Comparison of ENCODE assay signal across 13 cellular contexts in genomic region chr22:29300807-29301601, GRCh38. TPM values are rescaled to one million over a fixed set of nuclear protein-coding genes. Genes with fewer than 3 reads are reported as not detected.
A peak's percentile ranks its signal among the peaks of the same experiment; 100 is the strongest.
DNase-seq lines count a peak whose midpoint lies in the region; ATAC-seq, FAIRE-seq and TF ChIP-seq lines count a peak whose summit lies in the region.
"Had no signal": no experiment of that assay in that cellular context is flagged by ENCODE, and none has a peak within 500 bp of the region (broad histone marks: within the 10 kb centered on the region; RNA-seq: fewer than 3 reads in every experiment).

No MANE protein-coding gene starts in this region.

- CTCF ChIA-PET in endothelial cell of umbilical vein (lab: Charles Lee), result interaction anchor here (0.6 to 2.0 kb wide), 3 partner anchors 12 to 196 kb away, joined by 3 to 7 read pairs (median 4); no protein-coding TSS in a partner anchor

- POLR2A ChIA-PET in endothelial cell of umbilical vein (lab: Charles Lee), result no interaction called here

- no peak for TF ChIP-seq CTCF in endothelial cell of umbilical vein (IDR thresholded peaks at IDR 0.05; ENCODE audit: extremely low read depth in 1 of 2, insufficient read depth in 1 of 2, low read depth in 1 of 2, low read length in 2 of 2)

- H4K20me1 ChIP-seq in endothelial cell of umbilical vein (replicated peaks; ENCODE audit: control insufficient read depth, extremely low read depth, insufficient read depth, low read length), result no peaks in the 10 kb centered on the region

- peak; percentile 2; the same call in 2 of the 3 replicates for ATAC-seq in SK-N-SH treated with all-trans-retinoic acid at 6 μM for 48 hours
- no peak for ATAC-seq in HG02840 (IDR thresholded peaks at IDR 0.05; ENCODE audit: low FRiP score, unreplicated experiment)
- no peak for ATAC-seq in GM21447 (IDR thresholded peaks at IDR 0.05; ENCODE audit: unreplicated experiment)
- ATAC-seq: left ventricle myocardium superior had no signal

- dilution Hi-C loops in endothelial cell of umbilical vein (cut with MboI; ENCODE audit: extremely low pct_ligation_motif_present, low sequenced_read_pairs), result no loop called here

- BruUV-seq in endothelial cell of umbilical vein (replicated peaks; lab: Mats Ljungman, UMichigan), result no TSS peak

- no peak overlapping the region for H3K27ac ChIP-seq in endothelial cell of umbilical vein (ENCODE audit: insufficient read depth, low read depth, low read length)

- H3K9me1 ChIP-seq in endothelial cell of umbilical vein (replicated peaks; ENCODE audit: control insufficient read depth, extremely low read depth, insufficient read depth, low read length), result no peaks in the 10 kb centered on the region

- intact Hi-C loops in endothelial cell of umbilical vein (cut with micrococcal nuclease), result no loop called here

- no peak overlapping the region for H3K4me3 ChIP-seq in endothelial cell of umbilical vein (replicated peaks in 1 of 3; ENCODE audit: insufficient read depth in 1 of 3, low read depth in 1 of 3, low read length in 3 of 3)
- H3K4me3 ChIP-seq: tibial nerve had no signal

- H3K36me3 ChIP-seq in endothelial cell of umbilical vein (ENCODE audit: control insufficient read depth in 2 of 2, extremely low read depth in 1 of 2, insufficient read depth in 2 of 2, low read length in 2 of 2), result peaks cover 24 to 39% of the 10 kb centered on the region in 2 experiments

- no peak overlapping the region for H3K4me2 ChIP-seq in endothelial cell of umbilical vein (ENCODE audit: insufficient read depth, low read length)

- no peak for FAIRE-seq in endothelial cell of umbilical vein (lab: Jason Lieb, UNC)
- FAIRE-seq in urothelium cell line (lab: Jason Lieb, UNC), result peak; percentile 37

- no peak overlapping the region for H3K9ac ChIP-seq in endothelial cell of umbilical vein (replicated peaks; ENCODE audit: extremely low read depth, insufficient read depth, low read length)

- no peaks in the 10 kb centered on the region for H3K9me3 ChIP-seq in endothelial cell of umbilical vein (replicated peaks; ENCODE audit: control insufficient read depth, insufficient read depth, low read length)
- H3K9me3 ChIP-seq: tibial nerve had no signal

- no peak overlapping the region for H2AFZ ChIP-seq in endothelial cell of umbilical vein (ENCODE audit: low read depth, low read length)

- H3K79me2 ChIP-seq in endothelial cell of umbilical vein (ENCODE audit: control insufficient read depth, insufficient read depth, low read length), result no peaks in the 10 kb centered on the region

- no peaks in the 10 kb centered on the region for H3K4me1 ChIP-seq in endothelial cell of umbilical vein (ENCODE audit: control insufficient read depth, extremely low read depth, insufficient read depth, low read length)

- TF ChIP-seq POLR2A in endothelial cell of umbilical vein (IDR thresholded peaks at IDR 0.05; ENCODE audit: low read depth, low read length), result no peak

- H3K27me3 ChIP-seq in endothelial cell of umbilical vein (ENCODE audit: control insufficient read depth in 2 of 2, insufficient read depth in 2 of 2, low read length in 2 of 2), result no peaks in the 10 kb centered on the region
- H3K27me3 ChIP-seq: tibial nerve had no signal

- DNase-seq in stimulated activated CD4-positive, alpha-beta T cell treated with anti-CD3 and anti-CD28 coated beads, Interleukin-12 subunit alpha, Interleukin-12 subunit beta, amount 100 ng/mL, for 4 hours, result peak; percentile 18
- no peak for DNase-seq in stimulated activated CD4-positive, alpha-beta T cell treated with anti-CD3 and anti-CD28 coated beads, Interleukin-4, amount 100 ng/mL, for 4 hours
- DNase-seq in endothelial cell of umbilical vein (ENCODE audit: low read depth, low spot score), result no peak
- DNase-seq in urothelium cell line (ENCODE audit: low spot score), result no peak
- DNase-seq in putamen (ENCODE audit: low spot score), result no peak
- DNase-seq: activated gamma-delta T cell, left ventricle myocardium superior, NCI-H1092, T1000 had no signal

TF ChIP-seq in SK-N-SH treated with all-trans-retinoic acid at 6 μM for 48 hours, 23 proteins besides CTCF, POLR2A, EP300 and RAD21 (continues in another document):
- no peak for TF ChIP-seq POU6F1 (CRISPR knock-in tag; IDR thresholded peaks at IDR 0.05; ENCODE audit: borderline replicate concordance, low read depth)
- no peak for TF ChIP-seq OSR1 (CRISPR knock-in tag; IDR thresholded peaks at IDR 0.05)

TF ChIP-seq in endothelial cell of umbilical vein, 7 proteins besides CTCF, POLR2A, EP300 and RAD21:
- TF ChIP-seq FOS (IDR thresholded peaks at IDR 0.05; ENCODE audit: borderline replicate concordance, insufficient read depth, low read length) (no peak), POLR2AphosphoS5 (IDR thresholded peaks at IDR 0.05; ENCODE audit: insufficient read depth, low read depth, low read length) (peak; percentile 32)

RNA-seq across cellular contexts. Expression of gene GAS2L1, which starts 5.4 kb away (rescaled TPM):
- total RNA-seq in endothelial cell of umbilical vein, result 42.1 and 44.0 TPM in 2 replicates
- polyA plus RNA-seq in endothelial cell of umbilical vein, result 30.5 and 39.3 TPM in 2 replicates
- 19.9 and 27.5 TPM in 2 replicates for polyA plus RNA-seq in endothelial cell of umbilical vein (2011; cell fraction: cytosol; rRNA removed)
- polyA plus RNA-seq in endothelial cell of umbilical vein (2011; cell fraction: nucleus; rRNA removed), result 24.5 and 30.4 TPM in 2 replicates
- 24.5 and 34.1 TPM in 2 replicates for polyA plus RNA-seq in endothelial cell of umbilical vein (2012)
- polyA minus RNA-seq in endothelial cell of umbilical vein, result 11.0 and 18.4 TPM in 2 replicates
- 11.4 TPM for polyA minus RNA-seq in endothelial cell of umbilical vein (2011; cell fraction: cytosol; rRNA and poly(A)+ RNA removed)
- 13.3 and 16.6 TPM in 2 replicates for polyA minus RNA-seq in endothelial cell of umbilical vein (2011; cell fraction: nucleus; rRNA and poly(A)+ RNA removed)

RNA-seq across cellular contexts. Expression of gene RASL10A, which starts 14.5 kb away (rescaled TPM):
- 1.3 and 1.9 TPM in 2 replicates for total RNA-seq in endothelial cell of umbilical vein
- polyA plus RNA-seq in endothelial cell of umbilical vein, result 1.1 TPM in 2 replicates
- 0.46 and 0.54 TPM in 2 replicates for polyA plus RNA-seq in endothelial cell of umbilical vein (2011; cell fraction: cytosol; rRNA removed)
- 3.4 and 3.6 TPM in 2 replicates for polyA plus RNA-seq in endothelial cell of umbilical vein (2011; cell fraction: nucleus; rRNA removed)
- 0.23 and 1.4 TPM in 2 replicates for polyA plus RNA-seq in endothelial cell of umbilical vein (2012)
- polyA minus RNA-seq in endothelial cell of umbilical vein, result 0.47 TPM in 1 of 2 replicates, not detected in the other
- not detected for polyA minus RNA-seq in endothelial cell of umbilical vein (2011; cell fraction: cytosol; rRNA and poly(A)+ RNA removed)
- polyA minus RNA-seq in endothelial cell of umbilical vein (2011; cell fraction: nucleus; rRNA and poly(A)+ RNA removed), result 0.96 TPM in 1 of 2 replicates, not detected in the other

RNA-seq across cellular contexts. Expression of gene EWSR1, which starts 32.9 kb away (rescaled TPM):
- total RNA-seq in endothelial cell of umbilical vein, result 302 and 305 TPM in 2 replicates
- polyA plus RNA-seq in endothelial cell of umbilical vein, result 563 and 588 TPM in 2 replicates
- polyA plus RNA-seq in endothelial cell of umbilical vein (2011; cell fraction: cytosol; rRNA removed), result 186 and 237 TPM in 2 replicates
- polyA plus RNA-seq in endothelial cell of umbilical vein (2011; cell fraction: nucleus; rRNA removed), result 1,153 and 1,220 TPM in 2 replicates
- polyA plus RNA-seq in endothelial cell of umbilical vein (2012), result 226 and 267 TPM in 2 replicates
- 389 and 446 TPM in 2 replicates for polyA minus RNA-seq in endothelial cell of umbilical vein
- polyA minus RNA-seq in endothelial cell of umbilical vein (2011; cell fraction: cytosol; rRNA and poly(A)+ RNA removed), result 152 TPM
- polyA minus RNA-seq in endothelial cell of umbilical vein (2011; cell fraction: nucleus; rRNA and poly(A)+ RNA removed), result 257 and 351 TPM in 2 replicates

RNA-seq across cellular contexts. Expression of gene RHBDD3, which starts 33.2 kb away (rescaled TPM):
- 31.3 and 36.3 TPM in 2 replicates for total RNA-seq in endothelial cell of umbilical vein
- 37.2 and 46.0 TPM in 2 replicates for polyA plus RNA-seq in endothelial cell of umbilical vein
- polyA plus RNA-seq in endothelial cell of umbilical vein (2011; cell fraction: cytosol; rRNA removed), result 22.0 and 32.2 TPM in 2 replicates
- polyA plus RNA-seq in endothelial cell of umbilical vein (2011; cell fraction: nucleus; rRNA removed), result 42.9 and 48.5 TPM in 2 replicates
- 17.3 and 17.4 TPM in 2 replicates for polyA plus RNA-seq in endothelial cell of umbilical vein (2012)
- 9.3 and 17.8 TPM in 2 replicates for polyA minus RNA-seq in endothelial cell of umbilical vein
- polyA minus RNA-seq in endothelial cell of umbilical vein (2011; cell fraction: cytosol; rRNA and poly(A)+ RNA removed), result 8.6 TPM
- 10.9 and 15.6 TPM in 2 replicates for polyA minus RNA-seq in endothelial cell of umbilical vein (2011; cell fraction: nucleus; rRNA and poly(A)+ RNA removed)
